8 cellular contexts compared by ENCODE assay signal in genomic region chr12:1939745-1940607, GRCh38. TPM values are rescaled to one million over a fixed set of nuclear protein-coding genes. Genes with fewer than 3 reads are reported as not detected.
DNase-seq lines count a peak whose midpoint lies in the region; ATAC-seq and TF ChIP-seq lines count a peak whose summit lies in the region.

No MANE protein-coding gene starts in this region.

- H3K4me3 ChIP-seq in A673 (ENCODE audit: low read depth, low read length, poor library complexity, severe bottlenecking) (no peak overlapping the region), ascending aorta (peak overlapping the region in 1 of 2 donors; percentile 7), right cardiac atrium (ENCODE audit: low read length) (no peak overlapping the region), aorta (ENCODE audit: low read length in 2 of 2) (no peak overlapping the region)

- H3K36me3 ChIP-seq in A673 (ENCODE audit: insufficient read depth, low read length, poor library complexity, severe bottlenecking) (no peaks in the 10 kb centered on the region), ascending aorta (peaks cover 4 to 13% of the 10 kb centered on the region in 2 donors), aorta (ENCODE audit: control insufficient read depth in 1 of 2, insufficient read depth in 2 of 2, low read length in 1 of 2) (peaks cover 0 to 3% of the 10 kb centered on the region in 2 donors)

- no peaks in the 10 kb centered on the region for H3K27me3 ChIP-seq in A673 (replicated peaks; ENCODE audit: insufficient read depth, low read depth, low read length, poor library complexity)
- no peaks in the 10 kb centered on the region for H3K27me3 ChIP-seq in ascending aorta
- no peaks in the 10 kb centered on the region for H3K27me3 ChIP-seq in right cardiac atrium (ENCODE audit: control insufficient read depth, insufficient read depth)
- no peaks in the 10 kb centered on the region for H3K27me3 ChIP-seq in aorta (ENCODE audit: control insufficient read depth in 1 of 2, insufficient read depth in 2 of 2, low read length in 1 of 2)

- H3K9me3 ChIP-seq in A673 (ENCODE audit: low read depth, low read length, poor library complexity, severe bottlenecking) = no peaks in the 10 kb centered on the region
- no peaks in the 10 kb centered on the region for H3K9me3 ChIP-seq in ascending aorta
- H3K9me3 ChIP-seq in right cardiac atrium (ENCODE audit: control insufficient read depth, low read length) = no peaks in the 10 kb centered on the region
- no peaks in the 10 kb centered on the region for H3K9me3 ChIP-seq in aorta (ENCODE audit: control insufficient read depth, low read length)

- DNase-seq in A673 (ENCODE audit: low spot score) = peak; percentile 85
- DNase-seq in NCI-H1105 treated with DMSO at 0.1 percent for 48 hours (lab: John Stamatoyannopoulos, UW) = peak; percentile 66
- DNase-seq in T1000 (lab: John Stamatoyannopoulos, UW) = peak; percentile 80
- DNase-seq in ascending aorta (ENCODE audit: low spot score in 2 of 2) = peak in 1 of 2 donors; percentile 92
- peak; percentile 83 to 95 (median 95) for DNase-seq in right cardiac atrium
- DNase-seq in renal cortical epithelial cell (ENCODE audit: low read depth) = peak; percentile 63
- peak; percentile 92 to 97 for DNase-seq in aorta

- TF ChIP-seq CTCF in A673 (conservative IDR thresholded peaks at IDR 0.05; ENCODE audit: low read depth, low read length) = peak; percentile 99
- TF ChIP-seq CTCF in ascending aorta (IDR thresholded peaks at IDR 0.05) = peak; percentile 90 to 93 (median 92)

- POLR2A ChIA-PET in A673 (lab: Charles Lee; ENCODE audit: low non-redundant PET) = no interaction called here

- intact Hi-C loops in A673 (cut with micrococcal nuclease; ENCODE audit: unreplicated experiment) (loop anchor here (1.0 to 5.0 kb wide), 3 partner anchors 144 to 308 kb away; no protein-coding TSS in a partner anchor), ascending aorta (cut with DNase I) (loop anchor here (1.0 to 5.0 kb wide), 3 partner anchors 88 to 283 kb away; no protein-coding TSS in a partner anchor), right cardiac atrium (cut with DNase I) (loop anchor here (1.0 to 5.0 kb wide), 5 partner anchors 133 to 288 kb away; no protein-coding TSS in a partner anchor), aorta (cut with DNase I) (loop anchor here (1.0 to 5.0 kb wide), 5 partner anchors 97 to 308 kb away; no protein-coding TSS in a partner anchor)

- CTCF ChIA-PET in A673 (lab: Charles Lee) = interaction anchor here (0.6 to 1.9 kb wide), 19 partner anchors 24 to 643 kb away, joined by 3 to 35 read pairs (median 4); partner anchors contain the start of gene CACNA1C

- ATAC-seq in GM18520 (IDR thresholded peaks at IDR 0.05; ENCODE audit: unreplicated experiment) = peak; percentile 60
- peak; percentile 88 to 89 for ATAC-seq in right cardiac atrium
- peak; percentile 92 for ATAC-seq in aorta (ENCODE audit: low FRiP score)

- peaks cover 4% of the 10 kb centered on the region for H3K4me1 ChIP-seq in A673 (ENCODE audit: insufficient read depth, low read length, poor library complexity, severe bottlenecking)
- peaks cover 6 to 19% of the 10 kb centered on the region in 2 donors for H3K4me1 ChIP-seq in ascending aorta
- no peaks in the 10 kb centered on the region for H3K4me1 ChIP-seq in right cardiac atrium (ENCODE audit: control insufficient read depth, insufficient read depth, low read length)
- no peaks in the 10 kb centered on the region for H3K4me1 ChIP-seq in aorta (ENCODE audit: control insufficient read depth in 1 of 2, insufficient read depth in 2 of 2, low read length in 2 of 2)

- BruUV-seq in A673 (replicated peaks; lab: Mats Ljungman, UMichigan) = no TSS peak

- no peak overlapping the region for H3K27ac ChIP-seq in A673 (ENCODE audit: low read depth, low read length, poor library complexity, severe bottlenecking)
- H3K27ac ChIP-seq in ascending aorta = peak overlapping the region; percentile 2 to 39
- no peak overlapping the region for H3K27ac ChIP-seq in right cardiac atrium (ENCODE audit: low read length)
- H3K27ac ChIP-seq in aorta (ENCODE audit: low read depth in 1 of 2, low read length in 2 of 2) = no peak overlapping the region

- WGBS in right cardiac atrium = 25% methylated on average over 17 of the region's 17 CpGs
- WGBS in aorta, 2 donors = 20 to 25% methylated on average over 17 of the region's 17 CpGs

RNA-seq across cellular contexts. Expression of gene CACNA2D4, which starts 21.5 kb away (rescaled TPM):
- total RNA-seq in A673 (2021) = 0.41 and 1.2 TPM in 2 replicates
- not detected for total RNA-seq in ascending aorta
- total RNA-seq in right cardiac atrium = 1 to 10 TPM; 1.0 to 3.0 (median 1.9) TPM
- polyA plus RNA-seq in right cardiac atrium = 1.2 TPM
- 0.17 and 0.20 TPM in 2 replicates for total RNA-seq in renal cortical epithelial cell
- 1 to 10 TPM; 6.2 to 9.7 TPM for total RNA-seq in aorta
- 1 to 10 TPM in 1 of 2 donors, under 1 TPM in 1; 0.88 to 3.0 TPM for polyA plus RNA-seq in aorta

Comparison
In these comparisons a context has a peak if more than half of its experiments do, and no peak if none do; other contexts are left out.
1. H3K27ac ChIP-seq: peak in ascending aorta (2 of 2); none in A673 (single experiment), right cardiac atrium (single experiment) and aorta (0 of 2).
2. Peak in every context shown above with its lines, with median percentiles within 50 percentile points of each other: ATAC-seq.